ENCODE assay signal across 29 cellular contexts in the genomic region with DNA sequence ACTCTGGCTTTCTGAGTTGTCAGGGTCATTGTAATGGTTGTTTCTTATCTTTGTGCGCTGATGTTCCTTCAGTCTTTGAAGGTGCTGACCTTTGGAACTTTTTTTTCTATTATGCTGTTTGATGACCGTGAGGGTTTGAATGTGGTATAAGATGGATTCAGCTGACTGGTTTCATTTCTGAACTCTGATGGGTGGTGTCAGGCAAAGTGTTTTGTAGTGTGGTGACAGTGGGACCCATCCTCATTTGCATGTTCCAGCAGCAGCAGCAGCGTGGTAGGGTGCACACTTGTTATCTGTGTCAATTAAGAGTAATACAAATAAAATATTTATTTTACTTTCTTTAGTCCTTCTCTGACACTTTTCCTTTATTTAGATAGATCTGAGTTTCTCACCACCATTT.
DNase-seq lines count a peak whose midpoint lies in the region; ATAC-seq and TF ChIP-seq lines count a peak whose summit lies in the region.
"Had no signal": no experiment of that assay in that cellular context is flagged by ENCODE, and none has a peak within 500 bp of the region (broad histone marks: within the 10 kb centered on the region; RNA-seq: fewer than 3 reads in every experiment).

No MANE protein-coding gene starts in this region.

- no peak overlapping the region for H3K27ac ChIP-seq in heart right ventricle
- H3K27ac ChIP-seq: 22Rv1, ascending aorta, dorsolateral prefrontal cortex, Peyer's patch, SJCRH30, thyroid gland had no signal

- H3K4me1 Mint-ChIP-seq in natural killer cell: peaks cover 0 to 10% of the 10 kb centered on the region in 2 donors
- peaks cover 0 to 14% of the 10 kb centered on the region in 2 donors for H3K4me1 Mint-ChIP-seq in natural killer cell treated with Interleukin-12 subunit alpha and Interleukin-12 subunit beta and Interleukin-15 and Interleukin-18, amount 100 ng/mL, for 72 hours (ENCODE audit: low read depth in 2 of 2)
- H3K4me1 Mint-ChIP-seq: activated CD8-positive, alpha-beta memory T cell treated with anti-CD3 and anti-CD28 coated beads, Interleukin-2, amount 10 ng/mL, durations not matched to agents 7 days and 5 days; memory B cell had no signal

- WGBS in heart right ventricle, 2 donors: 79 to 87% methylated on average over 3 of the region's 3 CpGs

- ATAC-seq in natural killer cell: peak in 1 of 3 donors; percentile 66
- no peak for ATAC-seq in natural killer cell treated with Interleukin-12 subunit alpha and Interleukin-12 subunit beta and Interleukin-15 and Interleukin-18, amount 100 ng/mL, for 72 hours
- ATAC-seq in HG02610 (IDR thresholded peaks at IDR 0.05; ENCODE audit: unreplicated experiment): peak; percentile 73
- ATAC-seq in HG03175 (IDR thresholded peaks at IDR 0.05; ENCODE audit: unreplicated experiment): peak; percentile 89
- no peak for ATAC-seq in heart right ventricle
- ATAC-seq: activated CD8-positive, alpha-beta memory T cell treated with anti-CD3 and anti-CD28 coated beads, Interleukin-2, amount 10 ng/mL, durations not matched to agents 7 days and 5 days; GM23338; left cardiac atrium had no signal

- H3K4me3 ChIP-seq in H7 (ENCODE audit: insufficient read depth, low read depth, low read length): no peak overlapping the region
- no peak overlapping the region for H3K4me3 ChIP-seq in heart right ventricle
- H3K4me3 ChIP-seq: ascending aorta, dorsolateral prefrontal cortex, GM23338, MG63, Peyer's patch, SJCRH30, thyroid gland had no signal

- H3K9me3 ChIP-seq in heart right ventricle: peaks cover 0 to 22% (median 4%) of the 10 kb centered on the region in 11 donors
- H3K9me3 ChIP-seq: MG63, Peyer's patch, SJCRH30, thyroid gland had no signal

- H3K27ac Mint-ChIP-seq in natural killer cell: peak overlapping the region in 1 of 2 donors; percentile 4
- H3K27ac Mint-ChIP-seq in natural killer cell treated with Interleukin-12 subunit alpha and Interleukin-12 subunit beta and Interleukin-15 and Interleukin-18, amount 100 ng/mL, for 72 hours: no peak overlapping the region
- H3K27ac Mint-ChIP-seq: activated CD8-positive, alpha-beta memory T cell treated with anti-CD3 and anti-CD28 coated beads, Interleukin-2, amount 10 ng/mL, durations not matched to agents 7 days and 5 days; activated naive CD8-positive, alpha-beta T cell; activated T-helper 1 cell treated with anti-CD3 and anti-CD28 coated beads, Interleukin-12 subunit alpha, Interleukin-12 subunit beta, Interleukin-2, Interleukin-4 antibody, amounts not matched to agents 30 ng/mL and 10 ng/mL and 1 ng/mL, durations not matched to agents 14 hours and 24 hours and 36 hours; CD4-positive, alpha-beta T cell; GM23338; memory B cell; stimulated activated naive CD8-positive, alpha-beta T cell treated with anti-CD3 and anti-CD28 coated beads, Interleukin-15, Interleukin-2, amounts not matched to agents 100 ng/mL and 50 ng/mL, for 24 hours had no signal

- DNase-seq in natural killer cell (no peak), T-helper 1 cell (no peak), H7 (no peak), heart right ventricle (no peak)
- no peak for DNase-seq in natural killer cell treated with Interleukin-12 subunit alpha and Interleukin-12 subunit beta and Interleukin-15 and Interleukin-18, amount 100 ng/mL, for 72 hours (ENCODE audit: low spot score)
- DNase-seq in activated CD8-positive, alpha-beta memory T cell treated with anti-CD3 and anti-CD28 coated beads, Interleukin-2, amount 50 U/mL, for 48 hours: no peak
- DNase-seq: activated CD4-positive, alpha-beta T cell treated with anti-CD3 and anti-CD28 coated beads for 48 hours; activated CD8-positive, alpha-beta memory T cell treated with anti-CD3 and anti-CD28 coated beads, Interleukin-2, amount 10 ng/mL, durations not matched to agents 7 days and 5 days; CD4-positive, alpha-beta T cell; dorsolateral prefrontal cortex; head of caudate nucleus; left cardiac atrium; MG63; NCI-H1417 treated with DMSO at 0.1 percent for 48 hours; NCI-H2107; NCI-H446 treated with DMSO at 0.1 percent for 48 hours; Peyer's patch; SJCRH30; stimulated activated CD4-positive, alpha-beta T cell treated with anti-CD3 and anti-CD28 coated beads, Interleukin-4, amount 100 ng/mL, for 24 hours; thyroid gland had no signal

- TF ChIP-seq CTCF in natural killer cell (IDR thresholded peaks at IDR 0.05) (no peak), heart right ventricle (IDR thresholded peaks at IDR 0.05) (no peak)

- H3K36me3 ChIP-seq in H7 (replicated peaks; ENCODE audit: control insufficient read depth, insufficient read depth, low read length): no peaks in the 10 kb centered on the region
- no peaks in the 10 kb centered on the region for H3K36me3 ChIP-seq in heart right ventricle
- H3K36me3 ChIP-seq: ascending aorta, MG63, Peyer's patch, SJCRH30, thyroid gland had no signal

- H3K4me3 Mint-ChIP-seq in natural killer cell: peak overlapping the region; percentile 73
- H3K4me3 Mint-ChIP-seq in natural killer cell treated with Interleukin-12 subunit alpha and Interleukin-12 subunit beta and Interleukin-15 and Interleukin-18, amount 100 ng/mL, for 72 hours: no peak overlapping the region
- H3K4me3 Mint-ChIP-seq: activated CD8-positive, alpha-beta memory T cell treated with anti-CD3 and anti-CD28 coated beads, Interleukin-2, amount 10 ng/mL, durations not matched to agents 7 days and 5 days; activated naive CD8-positive, alpha-beta T cell; activated T-helper 1 cell treated with anti-CD3 and anti-CD28 coated beads, Interleukin-12 subunit alpha, Interleukin-12 subunit beta, Interleukin-2, Interleukin-4 antibody, amounts not matched to agents 30 ng/mL and 10 ng/mL and 1 ng/mL, durations not matched to agents 14 hours and 24 hours and 36 hours; CD4-positive, alpha-beta T cell; GM23338; memory B cell; stimulated activated naive CD8-positive, alpha-beta T cell treated with anti-CD3 and anti-CD28 coated beads, Interleukin-15, Interleukin-2, amounts not matched to agents 100 ng/mL and 50 ng/mL, for 24 hours had no signal

- H3K27me3 ChIP-seq in H7 (ENCODE audit: control insufficient read depth, insufficient read depth, low read length) (no peaks in the 10 kb centered on the region), heart right ventricle (no peaks in the 10 kb centered on the region)
- H3K27me3 ChIP-seq: ascending aorta, dorsolateral prefrontal cortex, MG63, Peyer's patch, SJCRH30, thyroid gland had no signal

- H3K4me1 ChIP-seq in heart right ventricle: peaks cover 0 to 10% (median 0%) of the 10 kb centered on the region in 9 donors
- H3K4me1 ChIP-seq: ascending aorta, Peyer's patch, thyroid gland had no signal

- H3K27me3 Mint-ChIP-seq in natural killer cell (ENCODE audit: low read depth in 2 of 2): no peaks in the 10 kb centered on the region
- no peaks in the 10 kb centered on the region for H3K27me3 Mint-ChIP-seq in natural killer cell treated with Interleukin-12 subunit alpha and Interleukin-12 subunit beta and Interleukin-15 and Interleukin-18, amount 100 ng/mL, for 72 hours
- H3K27me3 Mint-ChIP-seq: activated CD8-positive, alpha-beta memory T cell treated with anti-CD3 and anti-CD28 coated beads, Interleukin-2, amount 10 ng/mL, durations not matched to agents 7 days and 5 days; activated naive CD8-positive, alpha-beta T cell; CD4-positive, alpha-beta T cell; stimulated activated naive CD8-positive, alpha-beta T cell treated with anti-CD3 and anti-CD28 coated beads, Interleukin-15, Interleukin-2, amounts not matched to agents 100 ng/mL and 50 ng/mL, for 24 hours had no signal

- H3K9me3 Mint-ChIP-seq in natural killer cell: peaks cover 0 to 27% of the 10 kb centered on the region in 2 donors
- peaks cover 18% of the 10 kb centered on the region for H3K9me3 Mint-ChIP-seq in natural killer cell treated with Interleukin-12 subunit alpha and Interleukin-12 subunit beta and Interleukin-15 and Interleukin-18, amount 100 ng/mL, for 72 hours
- H3K9me3 Mint-ChIP-seq: CD4-positive, alpha-beta T cell; GM23338; memory B cell had no signal

- no peaks in the 10 kb centered on the region for H3K36me3 Mint-ChIP-seq in natural killer cell
- H3K36me3 Mint-ChIP-seq in natural killer cell treated with Interleukin-12 subunit alpha and Interleukin-12 subunit beta and Interleukin-15 and Interleukin-18, amount 100 ng/mL, for 72 hours: peaks cover 15% of the 10 kb centered on the region
- H3K36me3 Mint-ChIP-seq: activated CD8-positive, alpha-beta memory T cell treated with anti-CD3 and anti-CD28 coated beads, Interleukin-2, amount 10 ng/mL, durations not matched to agents 7 days and 5 days; activated naive CD8-positive, alpha-beta T cell; memory B cell had no signal

- intact Hi-C loops in natural killer cell (cut with micrococcal nuclease) (no loop called here), heart right ventricle (cut with DNase I) (no loop called here)

Comparison
In these comparisons a context has a peak if more than half of its experiments do, and no peak if none do; other contexts are left out.
1. ATAC-seq: peak in HG02610 (single experiment) and HG03175 (single experiment); none in natural killer cell treated with Interleukin-12 subunit alpha and Interleukin-12 subunit beta and Interleukin-15 and Interleukin-18, amount 100 ng/mL, for 72 hours (0 of 2) and heart right ventricle (0 of 8).